In the genomic region with DNA sequence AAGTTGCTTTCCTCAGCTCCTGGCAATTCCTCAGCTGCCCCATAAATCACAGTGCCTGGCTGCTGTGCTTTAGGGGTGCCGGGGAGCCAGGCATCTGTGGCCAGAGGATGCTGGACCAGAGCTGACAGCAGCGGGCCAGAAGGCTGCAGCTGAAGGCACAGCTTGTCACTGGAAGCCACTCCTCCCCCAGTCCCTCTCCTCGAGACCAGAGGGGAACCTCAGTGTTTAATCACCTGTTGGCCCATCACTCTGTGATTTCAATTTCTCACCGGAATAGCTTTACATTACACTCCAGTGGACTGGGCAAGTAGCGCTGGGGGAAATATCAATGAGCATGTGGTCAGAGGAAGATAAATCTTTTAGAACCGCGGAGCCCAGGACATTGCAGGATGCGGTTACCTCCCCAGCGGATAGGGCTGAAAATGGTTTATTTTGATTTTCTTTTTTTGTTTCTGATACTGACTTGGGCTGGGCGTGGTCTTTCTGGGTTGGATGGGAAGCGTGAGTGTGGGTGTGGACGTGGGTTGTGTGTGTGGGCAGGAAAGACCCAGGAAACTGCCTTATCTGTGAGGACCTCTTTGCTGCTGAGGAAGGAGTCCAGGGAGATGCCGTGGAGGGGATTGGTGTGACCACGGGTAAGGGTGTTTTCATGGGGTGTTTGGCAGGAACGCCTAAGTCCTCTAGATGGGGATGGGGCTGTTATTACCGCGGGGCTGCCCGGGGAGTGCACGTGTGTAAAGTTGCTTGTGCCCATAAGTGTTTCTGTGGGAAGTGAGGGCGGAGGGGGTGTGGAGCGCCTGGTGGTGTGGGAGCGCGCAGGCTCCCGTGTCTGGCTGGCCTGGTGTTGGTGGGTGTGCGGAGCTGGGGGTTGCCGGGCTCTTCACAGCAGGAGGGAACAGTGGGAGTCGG, we compare ENCODE assay signal across 15 cellular contexts. TPM values are rescaled to one million over a fixed set of nuclear protein-coding genes. Genes with fewer than 3 reads are reported as not detected.
A peak's percentile ranks its signal among the peaks of the same experiment; 100 is the strongest.
DNase-seq lines count a peak whose midpoint lies in the region; ATAC-seq and TF ChIP-seq lines count a peak whose summit lies in the region.
"Had no signal": no experiment of that assay in that cellular context is flagged by ENCODE, and none has a peak within 500 bp of the region (broad histone marks: within the 10 kb centered on the region; RNA-seq: fewer than 3 reads in every experiment).

No MANE protein-coding gene starts in this region.

- ATAC-seq in HG02840 (IDR thresholded peaks at IDR 0.05; ENCODE audit: low FRiP score, unreplicated experiment), result no peak
- ATAC-seq: body of pancreas, esophagus mucosa, PC-3, psoas muscle had no signal

- H3K9me3 Mint-ChIP-seq in glutamatergic neuron (ENCODE audit: unreplicated experiment), result peaks cover 14% of the 10 kb centered on the region
- H3K9me3 Mint-ChIP-seq: activated B cell treated with CpG ODN at 0.5 μM for 24 hours had no signal

- peaks cover 16% of the 10 kb centered on the region for H3K4me1 Mint-ChIP-seq in glutamatergic neuron (ENCODE audit: low read depth, unreplicated experiment)

- TF ChIP-seq CTCF in glutamatergic neuron (IDR thresholded peaks at IDR 0.05; ENCODE audit: partially characterized antibody, unreplicated experiment), result no peak

- DNase-seq in CD1c-positive myeloid dendritic cell (ENCODE audit: extremely low spot score) (peak; percentile 47), Daoy (ENCODE audit: low read depth) (peak; percentile 79), glutamatergic neuron (peak; percentile 60), dermis blood vessel endothelial cell (no peak), NCI-H526 (lab: John Stamatoyannopoulos, UW) (no peak), T-helper 9 cell (no peak)
- DNase-seq in activated CD4-positive, alpha-beta T cell treated with anti-CD3 and anti-CD28 coated beads, Interleukin-2, amount 50 U/mL, for 4 hours, result peak; percentile 39 to 45
- DNase-seq: activated B cell treated with CpG ODN at 0.5 μM for 24 hours, left colon, MG63, PC-3 had no signal

- no peak overlapping the region for H3K4me3 Mint-ChIP-seq in glutamatergic neuron (ENCODE audit: unreplicated experiment)
- H3K4me3 Mint-ChIP-seq: activated B cell treated with CpG ODN at 0.5 μM for 24 hours had no signal

- peaks cover 4% of the 10 kb centered on the region for H3K36me3 Mint-ChIP-seq in glutamatergic neuron (ENCODE audit: unreplicated experiment)

- H3K27me3 Mint-ChIP-seq in glutamatergic neuron (ENCODE audit: unreplicated experiment), result peaks cover 17% of the 10 kb centered on the region

- no peak overlapping the region for H3K27ac Mint-ChIP-seq in glutamatergic neuron (ENCODE audit: unreplicated experiment)
- H3K27ac Mint-ChIP-seq: activated B cell treated with CpG ODN at 0.5 μM for 24 hours had no signal

RNA-seq across cellular contexts. Expression of a gene that starts 4.0 kb away (rescaled TPM):
- 0.65 and 0.91 TPM in 2 replicates for total RNA-seq in Daoy (2014; rRNA removed; shearing (Covaris generic))
- 9.6 TPM for total RNA-seq in glutamatergic neuron (ENCODE audit: unreplicated experiment)
- 4.4 and 4.7 TPM in 2 replicates for total RNA-seq in dermis blood vessel endothelial cell
- total RNA-seq: activated B cell treated with CpG ODN at 0.5 μM for 24 hours had no signal

Comparison
In these comparisons a context has a peak if more than half of its experiments do, and no peak if none do; other contexts are left out.
1. DNase-seq: peak in CD1c-positive myeloid dendritic cell (single experiment), Daoy (single experiment), activated CD4-positive, alpha-beta T cell treated with anti-CD3 and anti-CD28 coated beads, Interleukin-2, amount 50 U/mL, for 4 hours (2 of 2) and glutamatergic neuron (single experiment); none in dermis blood vessel endothelial cell (single experiment), NCI-H526 (0 of 2) and T-helper 9 cell (single experiment).